In the genomic region with DNA sequence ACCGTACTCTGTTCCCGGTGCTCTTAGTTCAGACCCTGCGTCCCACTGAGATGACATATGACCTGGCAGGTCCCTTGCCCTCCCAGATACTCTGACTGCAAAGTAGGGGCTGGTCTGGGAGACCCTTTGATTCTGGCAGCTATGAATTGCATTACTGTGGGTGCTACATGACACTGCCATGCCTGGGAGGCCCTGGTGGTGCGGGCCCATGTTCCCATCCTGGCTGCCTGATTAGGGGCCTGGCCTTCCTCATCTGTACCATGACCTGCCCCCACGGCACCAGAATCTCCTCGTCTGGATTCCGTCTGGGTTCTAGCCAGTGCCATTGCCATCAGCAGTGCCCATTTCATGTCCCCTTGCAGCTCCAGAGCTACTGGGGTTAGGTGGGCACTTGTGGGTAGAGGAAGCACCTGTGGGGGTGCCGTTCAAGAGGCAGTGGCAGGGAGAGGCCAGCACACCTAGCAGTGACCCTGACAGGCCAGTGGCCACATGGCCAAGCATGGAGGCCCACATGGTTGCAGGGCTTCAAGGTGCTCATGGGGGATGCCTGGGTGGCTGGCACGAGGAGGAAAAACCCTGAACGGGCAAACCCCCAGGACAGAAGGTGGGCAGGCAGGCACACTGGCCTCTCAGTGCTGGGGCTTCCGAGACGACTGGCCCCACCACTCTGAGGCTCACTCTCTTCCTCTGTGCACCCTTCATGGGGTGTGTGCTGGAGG, we compare ENCODE assay signal across 28 cellular contexts.
DNase-seq lines count a peak whose midpoint lies in the region; ATAC-seq, FAIRE-seq and TF ChIP-seq lines count a peak whose summit lies in the region.
"Had no signal": no experiment of that assay in that cellular context is flagged by ENCODE, and none has a peak within 500 bp of the region (broad histone marks: within the 10 kb centered on the region; RNA-seq: fewer than 3 reads in every experiment).

No MANE protein-coding gene starts in this region.

- ATAC-seq in right cardiac atrium (no peak), Right ventricle myocardium inferior (no peak), K562 (no peak), natural killer cell (no peak)
- ATAC-seq: left ventricle myocardium superior; stimulated activated memory B cell treated with anti-CD40 and anti-IgM and Interleukin-4, amounts not matched to agents 10 μg/mL and 1 μg/mL and 100 μg/mL, for 72 hours had no signal

- H3K4me3 Mint-ChIP-seq in natural killer cell (no peak overlapping the region), progenitor cell of endocrine pancreas (ENCODE audit: low read depth) (no peak overlapping the region), immature natural killer cell (no peak overlapping the region)
- H3K4me3 Mint-ChIP-seq: brain; stimulated activated memory B cell treated with anti-CD40 and anti-IgM and Interleukin-4, amounts not matched to agents 10 μg/mL and 1 μg/mL and 100 μg/mL, for 72 hours; T-helper 1 cell treated with Interleukin-12 subunit alpha and Interleukin-12 subunit beta and Interleukin-4 antibody, amounts not matched to agents 30 μg/mL and 1 μg/mL, for 36 hours had no signal

- intact Hi-C loops in right cardiac atrium (cut with DNase I) (no loop called here), Right ventricle myocardium inferior (cut with DNase I) (no loop called here), K562 (cut with micrococcal nuclease) (no loop called here), natural killer cell (cut with micrococcal nuclease) (no loop called here), uterus (cut with DNase I; ENCODE audit: low total_unique reads) (no loop called here)

- no peak for TF ChIP-seq RAD21 in K562 (CRISPR knock-in tag; conservative IDR thresholded peaks at IDR 0.05 in 1 of 2, IDR thresholded peaks at IDR 0.05 in 1 of 2)

- H4K20me1 ChIP-seq in K562 (replicated peaks; ENCODE audit: control insufficient read depth, insufficient read depth, low read length), result no peaks in the 10 kb centered on the region

- H3K27ac Mint-ChIP-seq in natural killer cell (no peak overlapping the region), progenitor cell of endocrine pancreas (no peak overlapping the region), immature natural killer cell (no peak overlapping the region)
- H3K27ac Mint-ChIP-seq: brain; stimulated activated memory B cell treated with anti-CD40 and anti-IgM and Interleukin-4, amounts not matched to agents 10 μg/mL and 1 μg/mL and 100 μg/mL, for 72 hours; T-helper 1 cell treated with Interleukin-12 subunit alpha and Interleukin-12 subunit beta and Interleukin-4 antibody, amounts not matched to agents 30 μg/mL and 1 μg/mL, for 36 hours had no signal

- H3K27ac ChIP-seq in right cardiac atrium (ENCODE audit: low read length), result no peak overlapping the region
- H3K27ac ChIP-seq in K562 (ENCODE audit: extremely low read depth, low read depth, low read length), result no peak overlapping the region
- no peak overlapping the region for H3K27ac ChIP-seq in uterus
- H3K27ac ChIP-seq: BLaER1 treated with 17β-estradiol and CSF1 and Interleukin-3, amounts not matched to agents 10 nM and 100 nM; upper lobe of left lung had no signal

- H3K4me3 ChIP-seq in right cardiac atrium (ENCODE audit: low read length) (no peak overlapping the region), K562 (no peak overlapping the region), uterus (no peak overlapping the region)
- H3K4me3 ChIP-seq: BLaER1 treated with 17β-estradiol and CSF1 and Interleukin-3, amounts not matched to agents 10 nM and 100 nM; upper lobe of left lung had no signal

- TF ChIP-seq CTCF in K562 (IDR thresholded peaks at IDR 0.05 in 2 of 3, conservative IDR thresholded peaks at IDR 0.05 in 1 of 3; ENCODE audit: insufficient read depth in 2 of 3, low read depth in 1 of 3, low read length in 3 of 3) (no peak), natural killer cell (IDR thresholded peaks at IDR 0.05) (no peak), uterus (IDR thresholded peaks at IDR 0.05) (no peak), progenitor cell of endocrine pancreas (IDR thresholded peaks at IDR 0.05; ENCODE audit: unreplicated experiment) (no peak)

- peaks cover 34% of the 10 kb centered on the region for H3K36me3 ChIP-seq in K562 (ENCODE audit: control insufficient read depth, insufficient read depth, low read length)
- H3K36me3 ChIP-seq in uterus, result no peaks in the 10 kb centered on the region

- no TSS peak for BruUV-seq in K562 (replicated peaks; lab: Mats Ljungman, UMichigan)

- POLR2A ChIA-PET in K562 (lab: Yijun Ruan, JAX), result no interaction called here

- no peaks in the 10 kb centered on the region for H3K9me3 ChIP-seq in right cardiac atrium (ENCODE audit: control insufficient read depth, low read length)
- no peaks in the 10 kb centered on the region; the same call in 1 of the 2 replicates for H3K9me3 ChIP-seq in K562 (replicated peaks; ENCODE audit: control insufficient read depth, insufficient read depth, low read depth, low read length)
- no peaks in the 10 kb centered on the region for H3K9me3 ChIP-seq in uterus
- H3K9me3 ChIP-seq: BLaER1 treated with 17β-estradiol and CSF1 and Interleukin-3, amounts not matched to agents 10 nM and 100 nM; Caco-2; SK-N-SH; upper lobe of left lung had no signal

- H3K4me1 Mint-ChIP-seq in natural killer cell, result peaks cover 0 to 12% of the 10 kb centered on the region in 2 donors
- no peaks in the 10 kb centered on the region for H3K4me1 Mint-ChIP-seq in progenitor cell of endocrine pancreas (ENCODE audit: low read depth)
- no peaks in the 10 kb centered on the region for H3K4me1 Mint-ChIP-seq in immature natural killer cell
- H3K4me1 Mint-ChIP-seq: brain; stimulated activated memory B cell treated with anti-CD40 and anti-IgM and Interleukin-4, amounts not matched to agents 10 μg/mL and 1 μg/mL and 100 μg/mL, for 72 hours had no signal

- H3K27me3 ChIP-seq in right cardiac atrium (ENCODE audit: control insufficient read depth, insufficient read depth) (no peaks in the 10 kb centered on the region), K562 (ENCODE audit: control insufficient read depth in 2 of 2, insufficient read depth in 2 of 2, low read length in 2 of 2) (no peaks in the 10 kb centered on the region), uterus (no peaks in the 10 kb centered on the region)
- H3K27me3 ChIP-seq: BLaER1 treated with 17β-estradiol and CSF1 and Interleukin-3, amounts not matched to agents 10 nM and 100 nM; upper lobe of left lung had no signal

- TF ChIP-seq EP300 in K562 (IDR thresholded peaks at IDR 0.05; ENCODE audit: low read length), result no peak

- no peaks in the 10 kb centered on the region for H3K9me3 Mint-ChIP-seq in natural killer cell
- no peaks in the 10 kb centered on the region for H3K9me3 Mint-ChIP-seq in progenitor cell of endocrine pancreas (ENCODE audit: low read depth)
- no peaks in the 10 kb centered on the region for H3K9me3 Mint-ChIP-seq in immature natural killer cell
- H3K9me3 Mint-ChIP-seq: stimulated activated memory B cell treated with anti-CD40 and anti-IgM and Interleukin-4, amounts not matched to agents 10 μg/mL and 1 μg/mL and 100 μg/mL, for 72 hours; T-helper 1 cell treated with Interleukin-12 subunit alpha and Interleukin-12 subunit beta and Interleukin-4 antibody, amounts not matched to agents 30 μg/mL and 1 μg/mL, for 36 hours had no signal

- H3K27me3 Mint-ChIP-seq in natural killer cell (ENCODE audit: low read depth in 2 of 2), result no peaks in the 10 kb centered on the region
- H3K27me3 Mint-ChIP-seq in progenitor cell of endocrine pancreas, result no peaks in the 10 kb centered on the region
- H3K27me3 Mint-ChIP-seq in immature natural killer cell (ENCODE audit: low read depth in 3 of 3), result no peaks in the 10 kb centered on the region
- H3K27me3 Mint-ChIP-seq: brain; stimulated activated memory B cell treated with anti-CD40 and anti-IgM and Interleukin-4, amounts not matched to agents 10 μg/mL and 1 μg/mL and 100 μg/mL, for 72 hours had no signal

- TF ChIP-seq POLR2A in K562 (conservative IDR thresholded peaks at IDR 0.05), result no peak
- no peak for TF ChIP-seq POLR2A in uterus (IDR thresholded peaks at IDR 0.05)

- CTCF ChIA-PET in K562 (lab: Yijun Ruan, JAX; ENCODE audit: low intra/inter-chr PET ratio), result no interaction called here

- no peaks in the 10 kb centered on the region for H3K79me2 ChIP-seq in K562 (ENCODE audit: control insufficient read depth, insufficient read depth, low read length)

- FAIRE-seq in K562 (lab: Jason Lieb, UNC), result no peak
- FAIRE-seq: GM12892, H1, TTC549 had no signal

- 94% methylated on average over 12 of the region's 12 CpGs for WGBS in right cardiac atrium
- 86% methylated on average over 11 of the region's 12 CpGs for WGBS in K562 (ENCODE audit: insufficient coverage, low coverage, missing lambda C conversion rate)

- H2AFZ ChIP-seq in K562 (ENCODE audit: low read depth, low read length), result no peak overlapping the region

- no peaks in the 10 kb centered on the region for H3K9me1 ChIP-seq in K562 (ENCODE audit: control insufficient read depth, insufficient read depth, low read length)

- in situ Hi-C loops in K562 (cut with MboI), result no loop called here

- DNase-seq in right cardiac atrium, result peak in 2 of 3 donors; percentile 27 to 42
- no peak for DNase-seq in Right ventricle myocardium inferior (ENCODE audit: missing footprints)
- no peak for DNase-seq in K562 (ENCODE audit: extremely low read depth in 1 of 4, low spot score in 3 of 4)
- peak; percentile 14 for DNase-seq in natural killer cell
- peak; percentile 7 to 12 for DNase-seq in uterus
- DNase-seq in progenitor cell of endocrine pancreas (ENCODE audit: low spot score, unreplicated experiment), result no peak
- no peak for DNase-seq in immature natural killer cell
- no peak for DNase-seq in SW480 (ENCODE audit: low spot score)
- DNase-seq: activated CD4-positive, alpha-beta T cell treated with anti-CD3 and anti-CD28 coated beads for 1 hour; activated naive CD4-positive, alpha-beta T cell treated with Interleukin-2 at 50 U/mL for 16 hours; DMS53; effector CD8-positive, alpha-beta T cell; left ventricle myocardium superior; NCI-H1092; NCI-H1694 treated with DMSO at 0.1 percent for 48 hours; NCI-H510A; nucleus accumbens; SK-N-SH; substantia nigra had no signal

- H3K36me3 Mint-ChIP-seq in natural killer cell (peaks cover 8% of the 10 kb centered on the region), progenitor cell of endocrine pancreas (ENCODE audit: insufficient read depth) (peaks cover 13% of the 10 kb centered on the region), immature natural killer cell (peaks cover 8 to 24% (median 22%) of the 10 kb centered on the region in 3 donors)

- peak overlapping the region in 1 of 2 experiments; percentile 9; a peak in 1 of 4 replicates for H3K9ac ChIP-seq in K562 (ENCODE audit: insufficient read depth in 1 of 2, low read depth in 2 of 2, low read length in 2 of 2)
- H3K9ac ChIP-seq: BLaER1 treated with 17β-estradiol and CSF1 and Interleukin-3, amounts not matched to agents 10 nM and 100 nM; SK-N-SH had no signal

- no peak overlapping the region for H3K4me2 ChIP-seq in K562 (ENCODE audit: insufficient read depth, low read length)
- H3K4me2 ChIP-seq: BLaER1 treated with 17β-estradiol and CSF1 and Interleukin-3, amounts not matched to agents 10 nM and 100 nM; SK-N-SH had no signal

- H3K4me1 ChIP-seq in right cardiac atrium (ENCODE audit: control insufficient read depth, insufficient read depth, low read length) (no peaks in the 10 kb centered on the region), K562 (replicated peaks in 1 of 2; ENCODE audit: control insufficient read depth in 2 of 2, insufficient read depth in 2 of 2, low read length in 2 of 2) (peaks cover 0 to 7% of the 10 kb centered on the region in 2 experiments; a peak in 2 of 5 replicates), uterus (peaks cover 2 to 4% of the 10 kb centered on the region in 2 donors)
- H3K4me1 ChIP-seq: BLaER1 treated with 17β-estradiol and CSF1 and Interleukin-3, amounts not matched to agents 10 nM and 100 nM; Caco-2; upper lobe of left lung had no signal

Comparison
In these comparisons a context has a peak if more than half of its experiments do, and no peak if none do; other contexts are left out.
1. DNase-seq: peak in right cardiac atrium (2 of 3), natural killer cell (single experiment) and uterus (2 of 2); none in Right ventricle myocardium inferior (single experiment), K562 (0 of 4), progenitor cell of endocrine pancreas (single experiment), immature natural killer cell (0 of 3) and SW480 (single experiment).